Comparison of ENCODE assay signal across 1 cellular context in genomic region chr22:48309115-48309705, GRCh38.
TF ChIP-seq lines count a peak whose summit lies in the region.

No MANE protein-coding gene starts in this region.

TF ChIP-seq in H1, 55 proteins besides CTCF, POLR2A, EP300 and RAD21 (continued from another document):
- TF ChIP-seq CHD7 (IDR thresholded peaks at IDR 0.05; ENCODE audit: insufficient replicate concordance, low read length) (no peak), EGR1 (IDR thresholded peaks at IDR 0.05; ENCODE audit: borderline replicate concordance, low read depth, low read length) (peak; percentile 72; the same call in 1 of the 2 replicates), FOSL1 (IDR thresholded peaks at IDR 0.05; ENCODE audit: insufficient read depth, low read depth, low read length) (0 out of 2 replicates have a peak, but pooled peaks have one; percentile 18), SIX5 (IDR thresholded peaks at IDR 0.05; ENCODE audit: low read depth, low read length) (no peak), ATF3 (IDR thresholded peaks at IDR 0.05; ENCODE audit: insufficient read depth, low read depth, low read length) (no peak), KDM4A (IDR thresholded peaks at IDR 0.05; ENCODE audit: low read depth, low read length, severe bottlenecking) (no peak), SP4 (IDR thresholded peaks at IDR 0.05; ENCODE audit: low read length) (no peak)
